In the genomic region with DNA sequence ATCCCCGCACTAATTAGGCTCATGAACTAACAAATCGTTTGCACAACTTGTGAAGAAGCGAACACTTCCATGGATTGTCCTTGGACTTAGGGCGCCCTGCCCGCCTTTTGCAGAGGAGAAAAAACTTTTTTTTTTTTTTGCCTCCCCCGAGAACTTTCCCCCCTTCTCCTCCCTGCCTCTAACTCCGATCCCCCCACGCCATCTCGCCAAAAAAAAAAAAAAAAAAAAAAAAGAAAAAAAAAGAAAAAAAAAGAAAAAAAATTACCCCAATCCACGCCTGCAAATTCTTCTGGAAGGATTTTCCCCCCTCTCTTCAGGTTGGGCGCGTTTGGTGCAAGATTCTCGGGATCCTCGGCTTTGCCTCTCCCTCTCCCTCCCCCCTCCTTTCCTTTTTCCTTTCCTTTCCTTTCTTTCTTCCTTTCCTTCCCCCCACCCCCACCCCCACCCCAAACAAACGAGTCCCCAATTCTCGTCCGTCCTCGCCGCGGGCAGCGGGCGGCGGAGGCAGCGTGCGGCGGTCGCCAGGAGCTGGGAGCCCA, we compare ENCODE assay signal across 1 cellular context.
TF ChIP-seq lines count a peak whose summit lies in the region.

A gene (plus strand): TSS at position 41 of the 539 bp plus-strand sequence. CDS start 522 bp downstream, outside the sequence.

TF ChIP-seq in H1, 55 proteins besides CTCF, POLR2A, EP300 and RAD21:
- TF ChIP-seq HDAC2 (IDR thresholded peaks at IDR 0.05; ENCODE audit: borderline replicate concordance in 1 of 2, low read depth in 2 of 2, low read length in 2 of 2) (no peak), TEAD4 (IDR thresholded peaks at IDR 0.05; ENCODE audit: low read depth, low read length) (no peak), CEBPB (IDR thresholded peaks at IDR 0.05; ENCODE audit: low read depth, low read length) (no peak), POU5F1 (IDR thresholded peaks at IDR 0.05; ENCODE audit: low read depth, low read length) (no peak), SIN3A (conservative IDR thresholded peaks at IDR 0.05 in 1 of 2, IDR thresholded peaks at IDR 0.05 in 1 of 2; ENCODE audit: low read depth in 1 of 2, low read length in 2 of 2) (no peak), RNF2 (IDR thresholded peaks at IDR 0.05; ENCODE audit: borderline replicate concordance, low read depth, low read length, missing control alignments, poor library complexity, severe bottlenecking) (no peak), HDAC6 (IDR thresholded peaks at IDR 0.05; ENCODE audit: low read depth, low read length) (no peak), RXRA (IDR thresholded peaks at IDR 0.05; ENCODE audit: insufficient read depth, low read depth, low read length) (no peak), CREB1 (IDR thresholded peaks at IDR 0.05) (no peak), KDM1A (IDR thresholded peaks at IDR 0.05; ENCODE audit: borderline replicate concordance, low read length) (no peak)
- TF ChIP-seq, protein P1, sequence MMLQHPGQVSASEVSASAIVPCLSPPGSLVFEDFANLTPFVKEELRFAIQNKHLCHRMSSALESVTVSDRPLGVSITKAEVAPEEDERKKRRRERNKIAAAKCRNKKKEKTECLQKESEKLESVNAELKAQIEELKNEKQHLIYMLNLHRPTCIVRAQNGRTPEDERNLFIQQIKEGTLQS (IDR thresholded peaks at IDR 0.05; ENCODE audit: insufficient read depth, low read depth, low read length), result no peak
